In genomic region chr10:11145498-11145855, GRCh38 we compare ENCODE assay signal across 9 cellular contexts.
DNase-seq lines count a peak whose midpoint lies in the region; ATAC-seq, FAIRE-seq and TF ChIP-seq lines count a peak whose summit lies in the region.
"Had no signal": no experiment of that assay in that cellular context is flagged by ENCODE, and none has a peak within 500 bp of the region (broad histone marks: within the 10 kb centered on the region; RNA-seq: fewer than 3 reads in every experiment).

No MANE protein-coding gene starts in this region.

- no peaks in the 10 kb centered on the region for H3K9me1 ChIP-seq in K562 (ENCODE audit: control insufficient read depth, insufficient read depth, low read length)

- TF ChIP-seq CTCF in K562 (IDR thresholded peaks at IDR 0.05 in 2 of 3, conservative IDR thresholded peaks at IDR 0.05 in 1 of 3; ENCODE audit: insufficient read depth in 2 of 3, low read depth in 1 of 3, low read length in 3 of 3) = no peak
- TF ChIP-seq CTCF in spleen (IDR thresholded peaks at IDR 0.05 in 8 of 11, conservative IDR thresholded peaks at IDR 0.05 in 3 of 11) = no peak
- no peak for TF ChIP-seq CTCF in GM10266 (IDR thresholded peaks at IDR 0.05; ENCODE audit: control insufficient read depth, insufficient read depth, low read depth, missing control alignments)
- no peak for TF ChIP-seq CTCF in SK-N-SH (IDR thresholded peaks at IDR 0.05)
- TF ChIP-seq CTCF in BE2C (IDR thresholded peaks at IDR 0.05; ENCODE audit: low read depth, low read length) = no peak

- 6% methylated on average over 3 of the region's 3 CpGs for WGBS in K562 (ENCODE audit: insufficient coverage, low coverage, missing lambda C conversion rate)
- whole genome bisulfite sequencing in spleen, 5 donors = 3 to 25% (median 12%) methylated on average over 3 of the region's 3 CpGs
- 13% methylated on average over 3 of the region's 3 CpGs for WGBS in SK-N-SH (ENCODE audit: low lambda C conversion rate)

- CTCF ChIA-PET in K562 (lab: Yijun Ruan, JAX; ENCODE audit: low intra/inter-chr PET ratio) = interaction anchor here (0.9 kb wide), 1 partner anchor 126 kb away, joined by 3 read pairs; no protein-coding TSS in a partner anchor
- CTCF ChIA-PET in SK-N-SH (lab: Yijun Ruan, JAX) = interaction anchor here (1.2 kb wide), 1 partner anchor 20 kb away, joined by 5 read pairs; no protein-coding TSS in a partner anchor

- TF ChIP-seq RAD21 in K562 (CRISPR knock-in tag; conservative IDR thresholded peaks at IDR 0.05 in 1 of 2, IDR thresholded peaks at IDR 0.05 in 1 of 2) (no peak), SK-N-SH (IDR thresholded peaks at IDR 0.05; ENCODE audit: low read length) (no peak)

- no peaks in the 10 kb centered on the region for H3K9me2 ChIP-seq in SK-N-SH

- H3K27ac ChIP-seq in K562 (ENCODE audit: extremely low read depth, low read depth, low read length) (peak overlapping the region; percentile 26; the same call in 2 of the 3 replicates), spleen (peak overlapping the region; percentile 55 to 85 (median 77)), SK-N-SH (ENCODE audit: low read depth in 2 of 2, low read length in 1 of 2) (no peak overlapping the region)
- H3K27ac ChIP-seq: KMS-11 had no signal

- H3K4me2 ChIP-seq in K562 (ENCODE audit: insufficient read depth, low read length) = peak overlapping the region; percentile 21; the same call in 1 of the 2 replicates
- no peak overlapping the region for H3K4me2 ChIP-seq in SK-N-SH
- H3K4me2 ChIP-seq: KMS-11 had no signal

- H3K4me1 ChIP-seq in K562 (replicated peaks in 1 of 2; ENCODE audit: control insufficient read depth in 2 of 2, insufficient read depth in 2 of 2, low read length in 2 of 2) = peaks cover 14 to 49% of the 10 kb centered on the region in 2 experiments
- H3K4me1 ChIP-seq in spleen = peaks cover 30 to 92% (median 76%) of the 10 kb centered on the region in 6 donors
- H3K4me1 ChIP-seq in SK-N-SH (ENCODE audit: control insufficient read depth in 1 of 2, insufficient read depth in 2 of 2, low read depth in 1 of 2, low read length in 1 of 2) = peaks cover 0 to 10% of the 10 kb centered on the region in 2 experiments; a peak in 2 of 4 replicates
- no peaks in the 10 kb centered on the region for H3K4me1 ChIP-seq in BE2C

- TF ChIP-seq POLR2A in K562 (conservative IDR thresholded peaks at IDR 0.05) = no peak
- TF ChIP-seq POLR2A in spleen (IDR thresholded peaks at IDR 0.05) = no peak

- peak; percentile 73 for FAIRE-seq in K562 (lab: Jason Lieb, UNC)

- no TSS peak for BruUV-seq in K562 (replicated peaks; lab: Mats Ljungman, UMichigan)

- POLR2A ChIA-PET in K562 (lab: Yijun Ruan, JAX) = interaction anchor here (0.6 to 1.4 kb wide), 2 partner anchors 9 to 1115 kb away, joined by 3 to 5 read pairs; no protein-coding TSS in a partner anchor
- POLR2A ChIA-PET in SK-N-SH (lab: Yijun Ruan, JAX) = no interaction called here

- no peaks in the 10 kb centered on the region for H3K79me2 ChIP-seq in K562 (ENCODE audit: control insufficient read depth, insufficient read depth, low read length)
- no peaks in the 10 kb centered on the region for H3K79me2 ChIP-seq in SK-N-SH (ENCODE audit: insufficient read depth)

- H2AFZ ChIP-seq in K562 (ENCODE audit: low read depth, low read length) (peak overlapping the region; percentile 73), SK-N-SH (ENCODE audit: low read depth) (no peak overlapping the region)

- H3K27me3 ChIP-seq in K562 (ENCODE audit: control insufficient read depth in 2 of 2, insufficient read depth in 2 of 2, low read length in 2 of 2) (no peaks in the 10 kb centered on the region), spleen (replicated peaks in 1 of 7) (no peaks in the 10 kb centered on the region), SK-N-SH (ENCODE audit: insufficient read depth) (no peaks in the 10 kb centered on the region), BE2C (no peaks in the 10 kb centered on the region)

- H3K9me3 ChIP-seq in K562 (replicated peaks; ENCODE audit: control insufficient read depth, insufficient read depth, low read depth, low read length) = no peaks in the 10 kb centered on the region
- no peaks in the 10 kb centered on the region for H3K9me3 ChIP-seq in spleen
- no peaks in the 10 kb centered on the region for H3K9me3 ChIP-seq in SK-N-SH
- no peaks in the 10 kb centered on the region for H3K9me3 ChIP-seq in BE2C

- H3F3A ChIP-seq in SK-N-SH (replicated peaks; ENCODE audit: insufficient read depth) = no peaks in the 10 kb centered on the region

- intact Hi-C loops in K562 (cut with micrococcal nuclease) (no loop called here), spleen (cut with DNase I; ENCODE audit: low total_unique reads) (no loop called here)

- in situ Hi-C loops in K562 (cut with MboI) = no loop called here

- DNase-seq in RPMI8226 (peak; percentile 47), K562 (ENCODE audit: extremely low read depth in 1 of 4, low spot score in 3 of 4) (peak; percentile 22 to 77 (median 39)), spleen (peak; percentile 90), GM10266 (ENCODE audit: extremely low spot score) (no peak), SK-N-SH (no peak), BE2C (no peak)

- no peak overlapping the region for H3K9ac ChIP-seq in K562 (ENCODE audit: insufficient read depth in 1 of 2, low read depth in 2 of 2, low read length in 2 of 2)
- no peak overlapping the region for H3K9ac ChIP-seq in SK-N-SH
- H3K9ac ChIP-seq: KMS-11 had no signal

- no peaks in the 10 kb centered on the region for H4K20me1 ChIP-seq in K562 (replicated peaks; ENCODE audit: control insufficient read depth, insufficient read depth, low read length)
- H4K20me1 ChIP-seq in SK-N-SH (ENCODE audit: insufficient read depth) = no peaks in the 10 kb centered on the region

- H3K4me3 ChIP-seq in K562 = no peak overlapping the region
- peak overlapping the region in 2 of 8 donors; percentile 3 to 38 for H3K4me3 ChIP-seq in spleen
- H3K4me3 ChIP-seq in SK-N-SH (ENCODE audit: low read depth in 2 of 2, low read length in 1 of 2) = no peak overlapping the region
- no peak overlapping the region for H3K4me3 ChIP-seq in BE2C (ENCODE audit: low read depth, low read length)

- H3K36me3 ChIP-seq in K562 (ENCODE audit: control insufficient read depth, insufficient read depth, low read length) (no peaks in the 10 kb centered on the region), spleen (no peaks in the 10 kb centered on the region), SK-N-SH (replicated peaks in 1 of 2; ENCODE audit: control insufficient read depth in 1 of 2, insufficient read depth in 2 of 2, low read length in 1 of 2) (no peaks in the 10 kb centered on the region), BE2C (no peaks in the 10 kb centered on the region)

- ATAC-seq in GM18868 (IDR thresholded peaks at IDR 0.05; ENCODE audit: unreplicated experiment) (peak; percentile 72), HG02938 (IDR thresholded peaks at IDR 0.05; ENCODE audit: unreplicated experiment) (peak; percentile 69), K562 (peak; percentile 76)

- 0 out of 2 replicates have a peak, but pooled peaks have one; percentile 22 for TF ChIP-seq EP300 in K562 (IDR thresholded peaks at IDR 0.05; ENCODE audit: low read length)
- TF ChIP-seq EP300 in SK-N-SH (IDR thresholded peaks at IDR 0.05; ENCODE audit: borderline replicate concordance in 1 of 2, low read depth in 1 of 2, low read length in 1 of 2) = no peak

TF ChIP-seq in K562, 482 proteins besides CTCF, POLR2A, EP300 and RAD21 (continues in another document):
- peak; percentile 25; the same call in 1 of the 2 replicates for TF ChIP-seq CXXC5 (CRISPR knock-in tag; IDR thresholded peaks at IDR 0.05)
- no peak for TF ChIP-seq STAT6 (CRISPR knock-in tag; IDR thresholded peaks at IDR 0.05)
- peak; percentile 74 for TF ChIP-seq GABPA (tag; conservative IDR thresholded peaks at IDR 0.05; ENCODE audit: low read depth)
- 0 out of 2 replicates have a peak, but pooled peaks have one; percentile 26 for TF ChIP-seq ATF7 (IDR thresholded peaks at IDR 0.05)

TF ChIP-seq in SK-N-SH, 30 proteins besides CTCF, POLR2A, EP300 and RAD21 (continues in another document):
- no peak for TF ChIP-seq FOSL2 (IDR thresholded peaks at IDR 0.05; ENCODE audit: borderline replicate concordance, low read depth)
- no peak for TF ChIP-seq FOXM1 (IDR thresholded peaks at IDR 0.05; ENCODE audit: low read depth)
- TF ChIP-seq MAX (IDR thresholded peaks at IDR 0.05; ENCODE audit: low read depth) = no peak
- TF ChIP-seq RXRA (IDR thresholded peaks at IDR 0.05; ENCODE audit: borderline replicate concordance, low read depth) = no peak
- no peak for TF ChIP-seq POLR2AphosphoS5 (IDR thresholded peaks at IDR 0.05; ENCODE audit: low read depth, low read length)
- no peak for TF ChIP-seq EZH2phosphoT487 (IDR thresholded peaks at IDR 0.05; ENCODE audit: borderline replicate concordance, low read depth)
- no peak for TF ChIP-seq JUND (IDR thresholded peaks at IDR 0.05)
- no peak for TF ChIP-seq SMC3 (IDR thresholded peaks at IDR 0.05; ENCODE audit: low read depth, low read length)
- no peak for TF ChIP-seq RFX5 (IDR thresholded peaks at IDR 0.05; ENCODE audit: low read length)
- no peak for TF ChIP-seq TAF1 (IDR thresholded peaks at IDR 0.05; ENCODE audit: borderline replicate concordance, low read depth, low read length)
- no peak for TF ChIP-seq ZBTB33 (IDR thresholded peaks at IDR 0.05; ENCODE audit: borderline replicate concordance, low read depth)
- no peak for TF ChIP-seq ELF1 (IDR thresholded peaks at IDR 0.05)

Comparison
In these comparisons a context has a peak if more than half of its experiments do, and no peak if none do; other contexts are left out.
1. DNase-seq: peak in RPMI8226 (single experiment), K562 (4 of 4) and spleen (single experiment); none in GM10266 (single experiment), SK-N-SH (single experiment) and BE2C (single experiment).
2. H3K27ac ChIP-seq: peak in K562 (single experiment) and spleen (8 of 8); none in SK-N-SH (0 of 2).
3. Peak in every context shown above with its lines, with median percentiles within 50 percentile points of each other: ATAC-seq.